ENCODE assay signal across 21 cellular contexts in genomic region chr18:32160547-32160946, GRCh38. TPM values are rescaled to one million over a fixed set of nuclear protein-coding genes. Genes with fewer than 3 reads are reported as not detected.
"Had no signal": no experiment of that assay in that cellular context is flagged by ENCODE, and none has a peak within 500 bp of the region (broad histone marks: within the 10 kb centered on the region; RNA-seq: fewer than 3 reads in every experiment).

No MANE protein-coding gene starts in this region.

- H3K36me3 ChIP-seq: left lung, pancreas, right lobe of liver, thoracic aorta had no signal

- H3K4me3 ChIP-seq: left lung, pancreas, right lobe of liver, thoracic aorta had no signal

- H3K9me3 Mint-ChIP-seq: activated CD4-positive, alpha-beta memory T cell treated with anti-CD3 and anti-CD28 coated beads, Interleukin-2, amount 10 ng/mL, durations not matched to agents 7 days and 5 days; activated naive CD8-positive, alpha-beta T cell treated with anti-CD3 and anti-CD28 coated beads, Interleukin-2, amount 10 ng/mL, durations not matched to agents 7 days and 5 days; activated T-helper 17 cell treated with anti-CD3 and anti-CD28 coated beads, Interleukin-2, amount 50 U/mL, for 72 hours; endodermal cell; naive thymus-derived CD4-positive, alpha-beta T cell; stimulated activated memory B cell treated with anti-CD40 and anti-IgM and Interleukin-4, amounts not matched to agents 10 μg/mL and 1 μg/mL and 100 μg/mL, for 72 hours; T-helper 2 cell treated with Interferon-gamma antibody and Interleukin-4, amounts not matched to agents 5 μg/mL and 100 μg/mL, for 36 hours; WTC11 had no signal

- H3K4me3 Mint-ChIP-seq: activated CD4-positive, alpha-beta memory T cell treated with anti-CD3 and anti-CD28 coated beads, Interleukin-2, amount 10 ng/mL, durations not matched to agents 7 days and 5 days; activated CD8-positive, alpha-beta memory T cell treated with anti-CD3 and anti-CD28 coated beads, Interleukin-2, amount 10 ng/mL, durations not matched to agents 7 days and 5 days; activated naive CD8-positive, alpha-beta T cell treated with anti-CD3 and anti-CD28 coated beads, Interleukin-2, amount 10 ng/mL, durations not matched to agents 7 days and 5 days; activated T-helper 17 cell treated with anti-CD3 and anti-CD28 coated beads, Interleukin-2, amount 50 U/mL, for 72 hours; endodermal cell; naive thymus-derived CD4-positive, alpha-beta T cell; stimulated activated memory B cell treated with anti-CD40 and anti-IgM and Interleukin-4, amounts not matched to agents 10 μg/mL and 1 μg/mL and 100 μg/mL, for 72 hours; T-helper 2 cell treated with Interferon-gamma antibody and Interleukin-4, amounts not matched to agents 5 μg/mL and 100 μg/mL, for 36 hours; WTC11 had no signal

- H3K36me3 Mint-ChIP-seq: activated CD8-positive, alpha-beta memory T cell treated with anti-CD3 and anti-CD28 coated beads, Interleukin-2, amount 10 ng/mL, durations not matched to agents 7 days and 5 days; activated naive CD8-positive, alpha-beta T cell treated with anti-CD3 and anti-CD28 coated beads, Interleukin-2, amount 10 ng/mL, durations not matched to agents 7 days and 5 days; naive thymus-derived CD4-positive, alpha-beta T cell; stimulated activated memory B cell treated with anti-CD40 and anti-IgM and Interleukin-4, amounts not matched to agents 10 μg/mL and 1 μg/mL and 100 μg/mL, for 72 hours; WTC11 had no signal

- H3K9me3 ChIP-seq: left lung, pancreas, right lobe of liver, thoracic aorta had no signal

- H3K27me3 ChIP-seq: pancreas, right lobe of liver had no signal

- DNase-seq: activated CD4-positive, alpha-beta memory T cell treated with anti-CD3 and anti-CD28 coated beads, Interleukin-2, amount 10 ng/mL, durations not matched to agents 7 days and 5 days; activated CD4-positive, alpha-beta T cell treated with anti-CD3 and anti-CD28 coated beads for 4 hours; activated CD8-positive, alpha-beta memory T cell treated with anti-CD3 and anti-CD28 coated beads, Interleukin-2, amount 10 ng/mL, durations not matched to agents 7 days and 5 days; activated naive CD4-positive, alpha-beta T cell; activated naive CD8-positive, alpha-beta T cell treated with anti-CD3 and anti-CD28 coated beads, Interleukin-2, amount 10 ng/mL, durations not matched to agents 7 days and 5 days; amygdala; caudate nucleus; endodermal cell; left lung; naive thymus-derived CD4-positive, alpha-beta T cell; pancreas; right lobe of liver; stimulated activated CD4-positive, alpha-beta T cell treated with anti-CD3 and anti-CD28 coated beads, Interleukin-4, amount 100 ng/mL, for 4 hours had no signal

- H3K27ac ChIP-seq: left lung, pancreas, right lobe of liver, thoracic aorta had no signal

- H3K27ac Mint-ChIP-seq: activated CD4-positive, alpha-beta memory T cell treated with anti-CD3 and anti-CD28 coated beads, Interleukin-2, amount 10 ng/mL, durations not matched to agents 7 days and 5 days; activated CD8-positive, alpha-beta memory T cell treated with anti-CD3 and anti-CD28 coated beads, Interleukin-2, amount 10 ng/mL, durations not matched to agents 7 days and 5 days; activated naive CD8-positive, alpha-beta T cell treated with anti-CD3 and anti-CD28 coated beads, Interleukin-2, amount 10 ng/mL, durations not matched to agents 7 days and 5 days; activated T-helper 17 cell treated with anti-CD3 and anti-CD28 coated beads, Interleukin-2, amount 50 U/mL, for 72 hours; endodermal cell; stimulated activated memory B cell treated with anti-CD40 and anti-IgM and Interleukin-4, amounts not matched to agents 10 μg/mL and 1 μg/mL and 100 μg/mL, for 72 hours; T-helper 2 cell treated with Interferon-gamma antibody and Interleukin-4, amounts not matched to agents 5 μg/mL and 100 μg/mL, for 36 hours; WTC11 had no signal

- ATAC-seq: activated CD8-positive, alpha-beta memory T cell treated with anti-CD3 and anti-CD28 coated beads, Interleukin-2, amount 10 ng/mL, durations not matched to agents 7 days and 5 days; activated T-helper 17 cell treated with anti-CD3 and anti-CD28 coated beads, Interleukin-2, amount 50 U/mL, for 72 hours; left lung; naive thymus-derived CD4-positive, alpha-beta T cell; stimulated activated memory B cell treated with anti-CD40 and anti-IgM and Interleukin-4, amounts not matched to agents 10 μg/mL and 1 μg/mL and 100 μg/mL, for 72 hours; WTC11 had no signal

- H3K4me1 ChIP-seq: right lobe of liver had no signal

RNA-seq across cellular contexts. Expression of gene MEP1B, which starts 29.3 kb away (rescaled TPM):
- total RNA-seq: activated naive CD8-positive, alpha-beta T cell treated with anti-CD3 and anti-CD28 coated beads, Interleukin-2, amount 10 ng/mL, durations not matched to agents 7 days and 5 days; endodermal cell; epithelial cell of proximal tubule; left lung; lung microvascular endothelial cell; thoracic aorta; ureter; WTC11 had no signal
- polyA plus RNA-seq: pancreas had no signal
